1 cellular context compared by ENCODE assay signal in the genomic region with DNA sequence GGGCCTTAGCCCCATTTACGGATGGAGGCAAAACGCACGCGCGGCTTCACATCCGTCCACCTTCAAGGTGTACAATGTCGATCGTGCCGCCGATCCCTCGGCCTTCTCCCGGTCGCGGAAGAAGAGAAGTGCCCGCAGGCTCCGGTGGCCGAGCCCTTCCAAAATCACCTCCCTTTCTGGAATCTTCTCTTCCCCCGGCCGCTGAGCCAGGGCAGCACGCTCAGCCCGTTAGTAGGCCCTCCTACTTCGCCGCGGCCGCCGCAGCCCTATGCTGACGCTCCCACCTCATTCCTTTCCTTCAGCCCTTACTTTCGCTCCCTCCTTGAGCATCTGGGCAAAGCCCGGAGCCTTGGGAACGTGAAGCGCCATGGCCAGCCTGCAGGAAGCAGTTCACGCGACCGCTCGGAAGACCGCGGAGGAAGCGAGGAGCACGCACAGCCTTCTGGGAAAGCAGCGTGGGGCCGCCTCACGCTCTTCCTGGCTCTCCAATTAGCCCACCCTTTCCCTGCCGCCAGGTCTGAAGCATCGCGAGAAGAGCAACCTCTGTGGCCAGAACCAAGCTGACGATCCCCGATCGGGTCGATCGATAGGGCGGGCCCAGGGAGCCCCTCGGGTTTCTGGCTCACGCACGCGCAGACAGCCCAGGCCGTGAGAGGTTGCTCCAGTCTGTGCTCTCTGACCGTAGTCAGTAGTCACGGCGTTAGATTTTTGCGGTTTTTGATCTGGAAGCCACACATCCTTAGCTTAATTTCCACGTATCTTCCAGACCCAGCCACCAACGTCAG.
TF ChIP-seq lines count a peak whose summit lies in the region.

A gene with protein sequence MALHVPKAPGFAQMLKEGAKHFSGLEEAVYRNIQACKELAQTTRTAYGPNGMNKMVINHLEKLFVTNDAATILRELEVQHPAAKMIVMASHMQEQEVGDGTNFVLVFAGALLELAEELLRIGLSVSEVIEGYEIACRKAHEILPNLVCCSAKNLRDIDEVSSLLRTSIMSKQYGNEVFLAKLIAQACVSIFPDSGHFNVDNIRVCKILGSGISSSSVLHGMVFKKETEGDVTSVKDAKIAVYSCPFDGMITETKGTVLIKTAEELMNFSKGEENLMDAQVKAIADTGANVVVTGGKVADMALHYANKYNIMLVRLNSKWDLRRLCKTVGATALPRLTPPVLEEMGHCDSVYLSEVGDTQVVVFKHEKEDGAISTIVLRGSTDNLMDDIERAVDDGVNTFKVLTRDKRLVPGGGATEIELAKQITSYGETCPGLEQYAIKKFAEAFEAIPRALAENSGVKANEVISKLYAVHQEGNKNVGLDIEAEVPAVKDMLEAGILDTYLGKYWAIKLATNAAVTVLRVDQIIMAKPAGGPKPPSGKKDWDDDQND (minus strand): TSS at position 427 of the 785 bp plus-strand sequence. CDS start 58 bp downstream, at position 369.

TF ChIP-seq in HepG2, 621 proteins besides CTCF, POLR2A, EP300 and RAD21 (continued from another document and continues in another):
- TF ChIP-seq, protein P1, sequence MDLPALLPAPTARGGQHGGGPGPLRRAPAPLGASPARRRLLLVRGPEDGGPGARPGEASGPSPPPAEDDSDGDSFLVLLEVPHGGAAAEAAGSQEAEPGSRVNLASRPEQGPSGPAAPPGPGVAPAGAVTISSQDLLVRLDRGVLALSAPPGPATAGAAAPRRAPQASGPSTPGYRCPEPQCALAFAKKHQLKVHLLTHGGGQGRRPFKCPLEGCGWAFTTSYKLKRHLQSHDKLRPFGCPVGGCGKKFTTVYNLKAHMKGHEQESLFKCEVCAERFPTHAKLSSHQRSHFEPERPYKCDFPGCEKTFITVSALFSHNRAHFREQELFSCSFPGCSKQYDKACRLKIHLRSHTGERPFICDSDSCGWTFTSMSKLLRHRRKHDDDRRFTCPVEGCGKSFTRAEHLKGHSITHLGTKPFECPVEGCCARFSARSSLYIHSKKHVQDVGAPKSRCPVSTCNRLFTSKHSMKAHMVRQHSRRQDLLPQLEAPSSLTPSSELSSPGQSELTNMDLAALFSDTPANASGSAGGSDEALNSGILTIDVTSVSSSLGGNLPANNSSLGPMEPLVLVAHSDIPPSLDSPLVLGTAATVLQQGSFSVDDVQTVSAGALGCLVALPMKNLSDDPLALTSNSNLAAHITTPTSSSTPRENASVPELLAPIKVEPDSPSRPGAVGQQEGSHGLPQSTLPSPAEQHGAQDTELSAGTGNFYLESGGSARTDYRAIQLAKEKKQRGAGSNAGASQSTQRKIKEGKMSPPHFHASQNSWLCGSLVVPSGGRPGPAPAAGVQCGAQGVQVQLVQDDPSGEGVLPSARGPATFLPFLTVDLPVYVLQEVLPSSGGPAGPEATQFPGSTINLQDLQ (CRISPR knock-in tag; IDR thresholded peaks at IDR 0.05), result no peak
- TF ChIP-seq MEIS1 (CRISPR knock-in tag; IDR thresholded peaks at IDR 0.05; ENCODE audit: borderline replicate concordance), result 0 out of 2 replicates have a peak, but pooled peaks have one; percentile 66
- TF ChIP-seq CREB1 (IDR thresholded peaks at IDR 0.05), result peak; percentile 69
- TF ChIP-seq CREB1 (CRISPR knock-in tag; IDR thresholded peaks at IDR 0.05), result peak; percentile 83
- TF ChIP-seq CAMTA2 (CRISPR knock-in tag; IDR thresholded peaks at IDR 0.05; ENCODE audit: borderline replicate concordance), result no peak
- TF ChIP-seq FOXA1 (IDR thresholded peaks at IDR 0.05), result no peak
- no peak; the same call in 1 of the 2 replicates for TF ChIP-seq FOXA1 (CRISPR knock-in tag; IDR thresholded peaks at IDR 0.05)
- TF ChIP-seq IRF2 (CRISPR knock-in tag; IDR thresholded peaks at IDR 0.05), result peak; percentile 96
- no peak for TF ChIP-seq ZFP82 (CRISPR knock-in tag; IDR thresholded peaks at IDR 0.05; ENCODE audit: borderline replicate concordance)
- TF ChIP-seq MIER2 (CRISPR knock-in tag; IDR thresholded peaks at IDR 0.05), result peak; percentile 53; the same call in 1 of the 2 replicates
- no peak for TF ChIP-seq TBP (CRISPR knock-in tag; IDR thresholded peaks at IDR 0.05)
- no peak; the same call in none of the 2 replicates for TF ChIP-seq SALL2 (CRISPR knock-in tag; IDR thresholded peaks at IDR 0.05)
- no peak for TF ChIP-seq ZNF451 (CRISPR knock-in tag; IDR thresholded peaks at IDR 0.05)
- no peak for TF ChIP-seq PCBP2 (optimal IDR thresholded peaks at IDR 0.05; ENCODE audit: low read depth, low read length, poor library complexity, severe bottlenecking)
- no peak for TF ChIP-seq SKI (IDR thresholded peaks at IDR 0.05; ENCODE audit: partially characterized antibody)
- TF ChIP-seq SP2 (CRISPR knock-in tag; IDR thresholded peaks at IDR 0.05), result peak; percentile 59
- TF ChIP-seq SCMH1 (CRISPR knock-in tag; IDR thresholded peaks at IDR 0.05; ENCODE audit: borderline replicate concordance), result no peak
- TF ChIP-seq CEBPZ (IDR thresholded peaks at IDR 0.05; ENCODE audit: low read length), result no peak
- TF ChIP-seq RORA (CRISPR knock-in tag; IDR thresholded peaks at IDR 0.05), result no peak
- peak; percentile 41 for TF ChIP-seq ZNF138 (CRISPR knock-in tag; IDR thresholded peaks at IDR 0.05; ENCODE audit: low read depth)
- no peak for TF ChIP-seq MTF1 (CRISPR knock-in tag; IDR thresholded peaks at IDR 0.05)
- TF ChIP-seq FOXK2 (IDR thresholded peaks at IDR 0.05), result 0 out of 2 replicates have a peak, but pooled peaks have one; percentile 15
- no peak for TF ChIP-seq RELA (CRISPR knock-in tag; IDR thresholded peaks at IDR 0.05)
- TF ChIP-seq ZNF549 (CRISPR knock-in tag; IDR thresholded peaks at IDR 0.05), result no peak
- TF ChIP-seq ZNF572 (CRISPR knock-in tag; IDR thresholded peaks at IDR 0.05), result no peak
- TF ChIP-seq FOSL1 (CRISPR knock-in tag; IDR thresholded peaks at IDR 0.05; ENCODE audit: borderline replicate concordance), result peak; percentile 25; the same call in 1 of the 2 replicates
- peak; percentile 96 for TF ChIP-seq ZFY (CRISPR knock-in tag; IDR thresholded peaks at IDR 0.05)
- no peak; the same call in 1 of the 2 replicates for TF ChIP-seq NR2F2 (IDR thresholded peaks at IDR 0.05; ENCODE audit: borderline replicate concordance, low read depth)
- TF ChIP-seq FIP1L1 (IDR thresholded peaks at IDR 0.05; ENCODE audit: borderline replicate concordance, insufficient read depth, low read depth, low read length), result no peak
- peak; percentile 66 for TF ChIP-seq ZNF407 (CRISPR knock-in tag; IDR thresholded peaks at IDR 0.05; ENCODE audit: not compliant biosample characterization)
- no peak for TF ChIP-seq ZNF609 (CRISPR knock-in tag; IDR thresholded peaks at IDR 0.05; ENCODE audit: borderline replicate concordance)
- TF ChIP-seq GZF1 (CRISPR knock-in tag; IDR thresholded peaks at IDR 0.05), result no peak
- TF ChIP-seq AHR (CRISPR knock-in tag; IDR thresholded peaks at IDR 0.05), result no peak
- no peak for TF ChIP-seq ZNF546 (CRISPR knock-in tag; conservative IDR thresholded peaks at IDR 0.05)
- peak; percentile 91 for TF ChIP-seq PHF20 (CRISPR knock-in tag; IDR thresholded peaks at IDR 0.05)
- peak; percentile 73 for TF ChIP-seq TBX2 (CRISPR knock-in tag; IDR thresholded peaks at IDR 0.05; ENCODE audit: borderline replicate concordance)
